Comparison of ENCODE assay signal across 22 cellular contexts in genomic region chr5:16450163-16450562, GRCh38. TPM values are rescaled to one million over a fixed set of nuclear protein-coding genes. Genes with fewer than 3 reads are reported as not detected.
DNase-seq lines count a peak whose midpoint lies in the region; ATAC-seq and TF ChIP-seq lines count a peak whose summit lies in the region.
"Had no signal": no experiment of that assay in that cellular context is flagged by ENCODE, and none has a peak within 500 bp of the region (broad histone marks: within the 10 kb centered on the region; RNA-seq: fewer than 3 reads in every experiment).

No MANE protein-coding gene starts in this region.

- no peaks in the 10 kb centered on the region for H3K27me3 Mint-ChIP-seq in CD4-positive, alpha-beta T cell
- no peaks in the 10 kb centered on the region for H3K27me3 Mint-ChIP-seq in T-helper 2 cell treated with Interferon-gamma antibody and Interleukin-4, amounts not matched to agents 5 μg/mL and 100 μg/mL, for 36 hours (ENCODE audit: low read depth)
- H3K27me3 Mint-ChIP-seq: activated CD8-positive, alpha-beta memory T cell treated with anti-CD3 and anti-CD28 coated beads, Interleukin-2, amount 10 ng/mL, durations not matched to agents 7 days and 5 days; stimulated activated naive CD8-positive, alpha-beta T cell treated with anti-CD3 and anti-CD28 coated beads, Interleukin-15, amount 100 ng/mL, for 72 hours had no signal

- no peak for DNase-seq in CD4-positive, alpha-beta T cell
- DNase-seq in HPDE6-E6E7 (ENCODE audit: extremely low spot score) (no peak), mucosa of gallbladder (ENCODE audit: low spot score) (no peak)
- DNase-seq in T-helper 2 cell treated with Interferon-gamma antibody and Interleukin-4, amounts not matched to agents 5 μg/mL and 100 μg/mL, for 36 hours (ENCODE audit: low spot score) = no peak
- DNase-seq in activated CD4-positive, alpha-beta T cell treated with anti-CD3 and anti-CD28 coated beads, Interleukin-2, amount 50 U/mL, for 48 hours = no peak
- DNase-seq: activated CD4-positive, alpha-beta T cell treated with anti-CD3 and anti-CD28 coated beads for 48 hours; activated CD8-positive, alpha-beta memory T cell treated with anti-CD3 and anti-CD28 coated beads, Interleukin-2, amount 10 ng/mL, durations not matched to agents 7 days and 5 days; body of pancreas; effector CD4-positive, alpha-beta T cell; foreskin melanocyte; hippocampal formation; KBM-7; left ventricle myocardium superior; natural killer cell; NCI-H146; NCI-H510A treated with DMSO at 0.1 percent for 48 hours; stimulated activated naive CD8-positive, alpha-beta T cell treated with anti-CD3 and anti-CD28 coated beads, Interleukin-15, amount 100 ng/mL, for 72 hours had no signal

- H3K4me3 Mint-ChIP-seq in CD4-positive, alpha-beta T cell = no peak overlapping the region
- H3K4me3 Mint-ChIP-seq in T-helper 2 cell treated with Interferon-gamma antibody and Interleukin-4, amounts not matched to agents 5 μg/mL and 100 μg/mL, for 36 hours = no peak overlapping the region
- H3K4me3 Mint-ChIP-seq: activated CD8-positive, alpha-beta memory T cell treated with anti-CD3 and anti-CD28 coated beads, Interleukin-2, amount 10 ng/mL, durations not matched to agents 7 days and 5 days; mesothelial cell of epicardium; natural killer cell; stimulated activated naive CD8-positive, alpha-beta T cell treated with anti-CD3 and anti-CD28 coated beads, Interleukin-15, amount 100 ng/mL, for 72 hours had no signal

- H3K27me3 ChIP-seq in CD4-positive, alpha-beta T cell (ENCODE audit: control insufficient read depth, insufficient read depth, low read length) = no peaks in the 10 kb centered on the region
- H3K27me3 ChIP-seq: body of pancreas, tibial nerve had no signal

- no peaks in the 10 kb centered on the region for H3K9me3 Mint-ChIP-seq in CD4-positive, alpha-beta T cell
- H3K9me3 Mint-ChIP-seq in T-helper 2 cell treated with Interferon-gamma antibody and Interleukin-4, amounts not matched to agents 5 μg/mL and 100 μg/mL, for 36 hours = no peaks in the 10 kb centered on the region
- H3K9me3 Mint-ChIP-seq: mesothelial cell of epicardium; natural killer cell; stimulated activated naive CD8-positive, alpha-beta T cell treated with anti-CD3 and anti-CD28 coated beads, Interleukin-15, amount 100 ng/mL, for 72 hours had no signal

- POLR2A ChIA-PET in CD4-positive, alpha-beta T cell (lab: Charles Lee) = no interaction called here

- intact Hi-C loops in CD4-positive, alpha-beta T cell (cut with DNase I, micrococcal nuclease) = no loop called here

- H3K9me3 ChIP-seq in CD4-positive, alpha-beta T cell (ENCODE audit: control insufficient read depth, low read length) = no peaks in the 10 kb centered on the region
- H3K9me3 ChIP-seq: body of pancreas, tibial nerve had no signal

- H3K27ac ChIP-seq in CD4-positive, alpha-beta T cell (ENCODE audit: low read depth, low read length) = no peak overlapping the region
- H3K27ac ChIP-seq: body of pancreas, tibial nerve had no signal

- H3K36me3 Mint-ChIP-seq in CD4-positive, alpha-beta T cell (ENCODE audit: low read depth) = peaks cover 96% of the 10 kb centered on the region
- H3K36me3 Mint-ChIP-seq in T-helper 2 cell treated with Interferon-gamma antibody and Interleukin-4, amounts not matched to agents 5 μg/mL and 100 μg/mL, for 36 hours (ENCODE audit: low read depth) = peaks cover 66% of the 10 kb centered on the region

- peaks cover 23% of the 10 kb centered on the region for H3K4me1 Mint-ChIP-seq in CD4-positive, alpha-beta T cell (ENCODE audit: low read depth)
- H3K4me1 Mint-ChIP-seq in T-helper 2 cell treated with Interferon-gamma antibody and Interleukin-4, amounts not matched to agents 5 μg/mL and 100 μg/mL, for 36 hours (ENCODE audit: low read depth) = peaks cover 2% of the 10 kb centered on the region
- H3K4me1 Mint-ChIP-seq: mesothelial cell of epicardium; stimulated activated naive CD8-positive, alpha-beta T cell treated with anti-CD3 and anti-CD28 coated beads, Interleukin-15, amount 100 ng/mL, for 72 hours had no signal

- TF ChIP-seq CTCF in CD4-positive, alpha-beta T cell (IDR thresholded peaks at IDR 0.05) = no peak

- CTCF ChIA-PET in CD4-positive, alpha-beta T cell (lab: Charles Lee) = no interaction called here

- no peak for ATAC-seq in CD4-positive, alpha-beta T cell (ENCODE audit: poor library complexity)
- ATAC-seq in GM19324 (IDR thresholded peaks at IDR 0.05; ENCODE audit: low FRiP score, unreplicated experiment) = peak; percentile 70
- ATAC-seq in GM21723 (IDR thresholded peaks at IDR 0.05; ENCODE audit: unreplicated experiment) = peak; percentile 56
- peak; percentile 49 for ATAC-seq in HG03045 (IDR thresholded peaks at IDR 0.05; ENCODE audit: unreplicated experiment)
- ATAC-seq: activated CD8-positive, alpha-beta memory T cell treated with anti-CD3 and anti-CD28 coated beads, Interleukin-2, amount 10 ng/mL, durations not matched to agents 7 days and 5 days; body of pancreas; left ventricle myocardium superior; natural killer cell; stimulated activated naive CD8-positive, alpha-beta T cell treated with anti-CD3 and anti-CD28 coated beads, Interleukin-15, amount 100 ng/mL, for 72 hours had no signal

- H3K27ac Mint-ChIP-seq in CD4-positive, alpha-beta T cell = peak overlapping the region; percentile 33
- H3K27ac Mint-ChIP-seq in T-helper 2 cell treated with Interferon-gamma antibody and Interleukin-4, amounts not matched to agents 5 μg/mL and 100 μg/mL, for 36 hours = no peak overlapping the region
- H3K27ac Mint-ChIP-seq: activated CD8-positive, alpha-beta memory T cell treated with anti-CD3 and anti-CD28 coated beads, Interleukin-2, amount 10 ng/mL, durations not matched to agents 7 days and 5 days; mesothelial cell of epicardium; natural killer cell had no signal

RNA-seq across cellular contexts. Expression of gene ZNF622, which starts 15.4 kb away (rescaled TPM):
- total RNA-seq in CD4-positive, alpha-beta T cell = 10 to 100 TPM; 52.5 to 54.1 TPM
- total RNA-seq in mucosa of gallbladder = 30.9 TPM
